14 cellular contexts compared by ENCODE assay signal in the genomic region with DNA sequence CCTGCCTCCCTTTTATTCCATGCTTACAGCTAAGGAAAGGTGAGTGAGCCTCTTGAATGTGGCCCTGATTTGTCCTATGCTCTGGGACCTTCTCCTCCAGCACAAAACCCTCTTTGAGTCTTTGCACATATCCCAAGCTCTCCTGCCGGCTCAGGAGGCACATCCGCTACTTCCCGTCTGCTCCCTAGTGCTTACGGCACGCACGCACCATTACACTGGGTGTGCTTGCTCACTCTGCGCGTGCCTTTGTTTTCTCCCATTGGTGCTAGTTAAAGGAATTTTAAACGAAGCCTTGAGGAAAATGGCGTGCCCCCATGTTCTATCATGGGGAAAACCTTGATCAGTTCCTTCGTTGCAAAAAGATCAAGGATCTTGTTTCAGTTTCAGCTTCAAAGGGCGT. TPM values are rescaled to one million over a fixed set of nuclear protein-coding genes. Genes with fewer than 3 reads are reported as not detected.
"Had no signal": no experiment of that assay in that cellular context is flagged by ENCODE, and none has a peak within 500 bp of the region (broad histone marks: within the 10 kb centered on the region; RNA-seq: fewer than 3 reads in every experiment).

No MANE protein-coding gene starts in this region.

- H3K4me3 ChIP-seq: ascending aorta, esophagus squamous epithelium, heart right ventricle, tibial artery had no signal

- H3K27ac ChIP-seq: ascending aorta, esophagus squamous epithelium, heart right ventricle, tibial artery had no signal

- H3K4me1 ChIP-seq: ascending aorta had no signal

- H3K9me3 ChIP-seq: ascending aorta, esophagus squamous epithelium, tibial artery had no signal

- H3K27me3 ChIP-seq: ascending aorta, heart right ventricle, tibial artery had no signal

- DNase-seq: activated CD4-positive, alpha-beta T cell treated with anti-CD3 and anti-CD28 coated beads for 36 hours; activated CD4-positive, alpha-beta T cell treated with anti-CD3 and anti-CD28 coated beads, Interleukin-2, amount 50 U/mL, for 48 hours; activated naive CD4-positive, alpha-beta T cell treated with Interleukin-2 at 50 U/mL for 16 hours; activated naive CD8-positive, alpha-beta T cell treated with anti-CD3 and anti-CD28 coated beads, Interleukin-2, amount 50 U/mL, for 24 hours; dermis blood vessel endothelial cell; effector memory CD8-positive, alpha-beta T cell; esophagus squamous epithelium; heart right ventricle; mesenchymal stem cell; natural killer cell; stimulated activated naive B cell treated with anti-CD40 and anti-IgM and Interleukin-4, amounts not matched to agents 10 μg/mL and 1 μg/mL and 100 μg/mL, for 72 hours had no signal

- H3K36me3 ChIP-seq: ascending aorta, esophagus squamous epithelium, heart right ventricle, tibial artery had no signal

RNA-seq across cellular contexts. Expression of a gene that starts 38.8 kb away (rescaled TPM):
- total RNA-seq: ascending aorta, dermis blood vessel endothelial cell, esophagus squamous epithelium, heart right ventricle, lower leg skin had no signal
- polyA plus RNA-seq: heart right ventricle had no signal
